ENCODE assay signal across 8 cellular contexts in genomic region chr12:55974308-55974724, GRCh38. TPM values are rescaled to one million over a fixed set of nuclear protein-coding genes. Genes with fewer than 3 reads are reported as not detected.
DNase-seq lines count a peak whose midpoint lies in the region; ATAC-seq and TF ChIP-seq lines count a peak whose summit lies in the region.

No MANE protein-coding gene starts in this region.

- H3K4me1 ChIP-seq in ascending aorta: peaks cover 3 to 18% of the 10 kb centered on the region in 2 donors
- H3K4me1 ChIP-seq in iPS-18a (ENCODE audit: control insufficient read depth, low read depth, low read length): peaks cover 5% of the 10 kb centered on the region
- peaks cover 24 to 71% (median 55%) of the 10 kb centered on the region in 6 donors for H3K4me1 ChIP-seq in spleen

- no peaks in the 10 kb centered on the region for H3K9me3 Mint-ChIP-seq in activated CD8-positive, alpha-beta memory T cell treated with anti-CD3 and anti-CD28 coated beads, Interleukin-2, amount 10 ng/mL, durations not matched to agents 7 days and 5 days (ENCODE audit: low read depth)

- no peak overlapping the region for H3K27ac Mint-ChIP-seq in activated CD8-positive, alpha-beta memory T cell treated with anti-CD3 and anti-CD28 coated beads, Interleukin-2, amount 10 ng/mL, durations not matched to agents 7 days and 5 days

- CTCF ChIA-PET in activated CD8-positive, alpha-beta memory T cell treated with anti-CD3 and anti-CD28 coated beads, Interleukin-2, amount 10 ng/mL, durations not matched to agents 7 days and 5 days (lab: Charles Lee): interaction anchor here (0.7 to 3.1 kb wide), 22 partner anchors 10 to 236 kb away, joined by 3 to 25 read pairs (median 5); partner anchors contain the start of genes DGKA, ORMDL2, SARNP and SMARCC2

- H3K4me1 Mint-ChIP-seq in activated CD8-positive, alpha-beta memory T cell treated with anti-CD3 and anti-CD28 coated beads, Interleukin-2, amount 10 ng/mL, durations not matched to agents 7 days and 5 days: peaks cover 26% of the 10 kb centered on the region

- peaks cover 24% of the 10 kb centered on the region for H3K36me3 Mint-ChIP-seq in activated CD8-positive, alpha-beta memory T cell treated with anti-CD3 and anti-CD28 coated beads, Interleukin-2, amount 10 ng/mL, durations not matched to agents 7 days and 5 days

- no peak for TF ChIP-seq CTCF in ascending aorta (IDR thresholded peaks at IDR 0.05)
- TF ChIP-seq CTCF in spleen (IDR thresholded peaks at IDR 0.05 in 8 of 11, conservative IDR thresholded peaks at IDR 0.05 in 3 of 11): no peak

- WGBS in spleen, 5 donors: 0 to 1% (median 1%) methylated on average over 15 of the region's 15 CpGs

- H3K4me3 ChIP-seq in ascending aorta: peak overlapping the region; percentile 87
- H3K4me3 ChIP-seq in iPS-18a (ENCODE audit: low read length): peak overlapping the region; percentile 91
- H3K4me3 ChIP-seq in spleen: peak overlapping the region; percentile 75 to 98 (median 84)

- H3K9me3 ChIP-seq in ascending aorta (no peaks in the 10 kb centered on the region), iPS-18a (ENCODE audit: control insufficient read depth, low read depth, low read length) (no peaks in the 10 kb centered on the region), spleen (no peaks in the 10 kb centered on the region)

- peak; percentile 24 for ATAC-seq in activated CD8-positive, alpha-beta memory T cell treated with anti-CD3 and anti-CD28 coated beads, Interleukin-2, amount 10 ng/mL, durations not matched to agents 7 days and 5 days
- ATAC-seq in HG02759 (IDR thresholded peaks at IDR 0.05; ENCODE audit: unreplicated experiment): peak; percentile 16

- DNase-seq in activated CD8-positive, alpha-beta memory T cell treated with anti-CD3 and anti-CD28 coated beads, Interleukin-2, amount 10 ng/mL, durations not matched to agents 7 days and 5 days: peak; percentile 71
- DNase-seq in activated CD8-positive, alpha-beta memory T cell treated with anti-CD3 and anti-CD28 coated beads, Interleukin-2, amount 50 U/mL, for 4 hours: no peak
- DNase-seq in NCI-H226: peak; percentile 32
- DNase-seq in ascending aorta (ENCODE audit: low spot score in 2 of 2): no peak
- no peak for DNase-seq in spleen
- no peak for DNase-seq in NCI-H187 treated with DMSO at 0.1 percent for 48 hours (lab: John Stamatoyannopoulos, UW)

- intact Hi-C loops in ascending aorta (cut with DNase I) (loop anchor here (2.0 kb wide), 1 partner anchor 68 kb away; no protein-coding TSS in a partner anchor), spleen (cut with DNase I; ENCODE audit: low total_unique reads) (no loop called here)

- no peak overlapping the region for H3K4me3 Mint-ChIP-seq in activated CD8-positive, alpha-beta memory T cell treated with anti-CD3 and anti-CD28 coated beads, Interleukin-2, amount 10 ng/mL, durations not matched to agents 7 days and 5 days

- H3K27me3 Mint-ChIP-seq in activated CD8-positive, alpha-beta memory T cell treated with anti-CD3 and anti-CD28 coated beads, Interleukin-2, amount 10 ng/mL, durations not matched to agents 7 days and 5 days: no peaks in the 10 kb centered on the region

- H3K36me3 ChIP-seq in ascending aorta: no peaks in the 10 kb centered on the region
- peaks cover 19% of the 10 kb centered on the region for H3K36me3 ChIP-seq in iPS-18a (ENCODE audit: control insufficient read depth, low read depth, low read length)
- peaks cover 0 to 50% (median 2%) of the 10 kb centered on the region in 6 donors for H3K36me3 ChIP-seq in spleen

- H3K9ac ChIP-seq in iPS-18a (ENCODE audit: low read length): peak overlapping the region; percentile 80

- TF ChIP-seq POLR2A in spleen (IDR thresholded peaks at IDR 0.05): no peak

- H3K27ac ChIP-seq in ascending aorta (peak overlapping the region; percentile 89 to 95), iPS-18a (ENCODE audit: low read length) (peak overlapping the region; percentile 10), spleen (peak overlapping the region; percentile 88 to 98 (median 96))

- no peaks in the 10 kb centered on the region for H3K27me3 ChIP-seq in ascending aorta
- no peaks in the 10 kb centered on the region for H3K27me3 ChIP-seq in iPS-18a (ENCODE audit: control insufficient read depth, insufficient read depth, low read length)
- H3K27me3 ChIP-seq in spleen (replicated peaks in 1 of 7): no peaks in the 10 kb centered on the region

RNA-seq across cellular contexts. Expression of gene RAB5B, which starts 0.4 kb away (rescaled TPM):
- 10 to 100 TPM; 46.4 to 55.6 TPM for total RNA-seq in activated CD8-positive, alpha-beta memory T cell treated with anti-CD3 and anti-CD28 coated beads, Interleukin-2, amount 10 ng/mL, durations not matched to agents 7 days and 5 days
- total RNA-seq in ascending aorta: 48.0 TPM
- total RNA-seq in spleen: 100 to 1,000 TPM in 1 of 7 donors, 10 to 100 TPM in 6; 70.5 to 101 (median 94.4) TPM
- polyA plus RNA-seq in spleen: 10 to 100 TPM; 30.9 to 48.4 (median 35.1) TPM

RNA-seq across cellular contexts. Expression of gene CDK2, which starts 7.7 kb away (rescaled TPM):
- 100 to 1,000 TPM; 146 to 158 TPM for total RNA-seq in activated CD8-positive, alpha-beta memory T cell treated with anti-CD3 and anti-CD28 coated beads, Interleukin-2, amount 10 ng/mL, durations not matched to agents 7 days and 5 days
- total RNA-seq in ascending aorta (24.5 TPM), spleen (10 to 100 TPM; 21.4 to 46.6 (median 30.9) TPM)
- 10 to 100 TPM; 11.9 to 16.2 (median 12.9) TPM for polyA plus RNA-seq in spleen

RNA-seq across cellular contexts. Expression of gene PMEL, which starts 8.5 kb away (rescaled TPM):
- total RNA-seq in activated CD8-positive, alpha-beta memory T cell treated with anti-CD3 and anti-CD28 coated beads, Interleukin-2, amount 10 ng/mL, durations not matched to agents 7 days and 5 days: under 1 TPM; 0.23 to 0.37 TPM
- total RNA-seq in ascending aorta: not detected
- total RNA-seq in spleen: 1 to 10 TPM in 3 of 7 donors, under 1 TPM in 4; 0.44 to 1.6 (median 0.85) TPM
- polyA plus RNA-seq in spleen: under 1 TPM; 0.15 to 0.50 (median 0.29) TPM

RNA-seq across cellular contexts. Expression of gene SUOX, which starts 22.8 kb away (rescaled TPM):
- 10 to 100 TPM in 1 of 2 experiments, 1 to 10 TPM in 1; 2.5 to 14.6 TPM for total RNA-seq in activated CD8-positive, alpha-beta memory T cell treated with anti-CD3 and anti-CD28 coated beads, Interleukin-2, amount 10 ng/mL, durations not matched to agents 7 days and 5 days
- total RNA-seq in ascending aorta: 5.4 TPM
- total RNA-seq in spleen: 10 to 100 TPM; 13.1 to 29.1 (median 19.8) TPM
- polyA plus RNA-seq in spleen: 1 to 10 TPM; 6.0 to 8.1 (median 6.1) TPM

RNA-seq across cellular contexts. Expression of gene DGKA, which starts 43.4 kb away (rescaled TPM):
- total RNA-seq in activated CD8-positive, alpha-beta memory T cell treated with anti-CD3 and anti-CD28 coated beads, Interleukin-2, amount 10 ng/mL, durations not matched to agents 7 days and 5 days: 100 to 1,000 TPM; 301 to 312 TPM
- total RNA-seq in ascending aorta (48.6 TPM), spleen (100 to 1,000 TPM; 132 to 261 (median 197) TPM)
- polyA plus RNA-seq in spleen: 100 to 1,000 TPM in 2 of 3 donors, 10 to 100 TPM in 1; 73.8 to 136 (median 105) TPM

Comparison
In these comparisons a context has a peak if more than half of its experiments do, and no peak if none do; other contexts are left out.
1. DNase-seq: peak in activated CD8-positive, alpha-beta memory T cell treated with anti-CD3 and anti-CD28 coated beads, Interleukin-2, amount 10 ng/mL, durations not matched to agents 7 days and 5 days (single experiment) and NCI-H226 (single experiment); none in activated CD8-positive, alpha-beta memory T cell treated with anti-CD3 and anti-CD28 coated beads, Interleukin-2, amount 50 U/mL, for 4 hours (single experiment), ascending aorta (0 of 2), spleen (single experiment) and NCI-H187 treated with DMSO at 0.1 percent for 48 hours (single experiment).
2. H3K27ac ChIP-seq: peak in every context shown above with its lines; median percentile 96 in spleen; 92 in ascending aorta; 10 in iPS-18a.
3. Peak in every context shown above with its lines, with median percentiles within 50 percentile points of each other: H3K4me3 ChIP-seq.